ENCODE assay signal across 8 cellular contexts in genomic region chr14:55089547-55090153, GRCh38. TPM values are rescaled to one million over a fixed set of nuclear protein-coding genes. Genes with fewer than 3 reads are reported as not detected.
DNase-seq lines count a peak whose midpoint lies in the region; ATAC-seq and TF ChIP-seq lines count a peak whose summit lies in the region.
"Not testable (repeated sequence)": the region's sequence is repeated elsewhere in the genome, so short reads cannot be mapped to it uniquely, and the experiment has no call there.

No MANE protein-coding gene starts in this region.

- not testable (repeated sequence) for H3K4ac ChIP-seq in mesendoderm (ENCODE audit: low read depth, low read length)

- peaks cover 16% of the 10 kb centered on the region for H3K36me3 Mint-ChIP-seq in Calu3 (ENCODE audit: insufficient read depth, unreplicated experiment)
- H3K36me3 Mint-ChIP-seq in activated CD8-positive, alpha-beta memory T cell treated with anti-CD3 and anti-CD28 coated beads, Interleukin-2, amount 10 ng/mL, durations not matched to agents 7 days and 5 days; endodermal cell (ENCODE audit: low read depth): not testable (repeated sequence)

- not testable (repeated sequence) for H2BK5ac ChIP-seq in mesendoderm (ENCODE audit: low read length)

- not testable (repeated sequence) for H3K23ac ChIP-seq in mesendoderm (ENCODE audit: low read length)

- H3K56ac ChIP-seq in mesendoderm (ENCODE audit: low read length) = peak overlapping the region; percentile 22

- not testable (repeated sequence) for H3K4me3 ChIP-seq in KMS-11 (IDR thresholded peaks at IDR 0.05; ENCODE audit: insufficient read depth, low read depth, low read length); OCI-LY1 (ENCODE audit: low read depth, low read length, poor library complexity, severe bottlenecking); endodermal cell (ENCODE audit: low read length); mesendoderm (ENCODE audit: low read length)

- H3K4me1 ChIP-seq in KMS-11 (ENCODE audit: low read depth, poor library complexity, severe bottlenecking); OCI-LY1 (ENCODE audit: insufficient read depth, low read length, severe bottlenecking); endodermal cell (ENCODE audit: control insufficient read depth, insufficient read depth, low read length); mesendoderm (ENCODE audit: control insufficient read depth, low read depth, low read length): not testable (repeated sequence)

- H3K36me3 ChIP-seq in KMS-11 (ENCODE audit: insufficient read depth); OCI-LY1 (ENCODE audit: insufficient read depth, low read length); endodermal cell (ENCODE audit: control insufficient read depth, insufficient read depth, low read length); mesendoderm (ENCODE audit: control insufficient read depth, insufficient read depth, low read length): not testable (repeated sequence)

- not testable (repeated sequence) for H3K79me1 ChIP-seq in mesendoderm (ENCODE audit: low read length)

- WGBS in endodermal cell (ENCODE audit: insufficient coverage in 1 of 2, insufficient read length in 1 of 2), 2 experiments = 61 to 74% methylated on average over 10 to 13 of the region's 13 CpGs
- WGBS in mesendoderm (ENCODE audit: extremely low coverage, insufficient coverage, low lambda C conversion rate) = no CpG with 5 or more reads among the region's 13 CpGs

- peak overlapping the region; percentile 26; the same call in 1 of the 2 replicates for H2AFZ ChIP-seq in KMS-11 (ENCODE audit: low read depth)
- not testable (repeated sequence) for H2AFZ ChIP-seq in OCI-LY1 (ENCODE audit: low read length)

- not testable (repeated sequence) for H3K4me3 Mint-ChIP-seq in Calu3 (ENCODE audit: low read depth, unreplicated experiment); activated CD8-positive, alpha-beta memory T cell treated with anti-CD3 and anti-CD28 coated beads, Interleukin-2, amount 10 ng/mL, durations not matched to agents 7 days and 5 days; endodermal cell

- H2BK15ac ChIP-seq in mesendoderm (replicated peaks; ENCODE audit: low read depth) = not testable (repeated sequence)

- not testable (repeated sequence) for H4K8ac ChIP-seq in mesendoderm (ENCODE audit: low read depth, low read length)

- not testable (repeated sequence) for H3K27me3 ChIP-seq in KMS-11 (ENCODE audit: insufficient read depth, low read depth); OCI-LY1 (ENCODE audit: insufficient read depth, low read length); endodermal cell (ENCODE audit: control insufficient read depth, insufficient read depth, low read length, poor library complexity, severe bottlenecking); mesendoderm (ENCODE audit: insufficient read depth, low read length, poor library complexity)

- ATAC-seq in GM21528 (IDR thresholded peaks at IDR 0.05; ENCODE audit: low FRiP score, unreplicated experiment) = peak; percentile 89
- ATAC-seq in activated CD8-positive, alpha-beta memory T cell treated with anti-CD3 and anti-CD28 coated beads, Interleukin-2, amount 10 ng/mL, durations not matched to agents 7 days and 5 days = peak; percentile 99

- not testable (repeated sequence) for H2AK5ac ChIP-seq in mesendoderm (ENCODE audit: low read length)

- CTCF ChIA-PET in Calu3 (lab: Charles Lee) = interaction anchor here (0.7 to 1.8 kb wide), 11 partner anchors 8 to 536 kb away, joined by 3 to 18 read pairs (median 5); partner anchors contain the start of gene LGALS3
- CTCF ChIA-PET in activated CD8-positive, alpha-beta memory T cell treated with anti-CD3 and anti-CD28 coated beads, Interleukin-2, amount 10 ng/mL, durations not matched to agents 7 days and 5 days (lab: Charles Lee) = interaction anchor here (0.6 to 6.3 kb wide), 36 partner anchors 8 to 1426 kb away, joined by 3 to 54 read pairs (median 5); partner anchors contain the start of genes DLGAP5, LGALS3, MAPK1IP1L and SOCS4

- not testable (repeated sequence) for H3K27me3 Mint-ChIP-seq in Calu3 (ENCODE audit: unreplicated experiment); activated CD8-positive, alpha-beta memory T cell treated with anti-CD3 and anti-CD28 coated beads, Interleukin-2, amount 10 ng/mL, durations not matched to agents 7 days and 5 days; endodermal cell (ENCODE audit: insufficient read depth)

- not testable (repeated sequence) for BruUV-seq in Calu3 (replicated peaks; lab: Mats Ljungman, UMichigan)

- H3K27ac Mint-ChIP-seq in Calu3 (ENCODE audit: unreplicated experiment); activated CD8-positive, alpha-beta memory T cell treated with anti-CD3 and anti-CD28 coated beads, Interleukin-2, amount 10 ng/mL, durations not matched to agents 7 days and 5 days; endodermal cell: not testable (repeated sequence)

- H3K9me3 ChIP-seq in OCI-LY1 (ENCODE audit: low read length); endodermal cell (ENCODE audit: control insufficient read depth, low read length): not testable (repeated sequence)

- intact Hi-C loops in Calu3 (cut with micrococcal nuclease; ENCODE audit: unreplicated experiment) = loop anchor here (1.0 to 5.0 kb wide), 4 partner anchors 37 to 72 kb away; partner anchors contain the start of gene MAPK1IP1L

- H3K9me3 Mint-ChIP-seq in Calu3 (ENCODE audit: low read depth, unreplicated experiment); activated CD8-positive, alpha-beta memory T cell treated with anti-CD3 and anti-CD28 coated beads, Interleukin-2, amount 10 ng/mL, durations not matched to agents 7 days and 5 days (ENCODE audit: low read depth); endodermal cell: not testable (repeated sequence)

- peak; percentile 73 for TF ChIP-seq CTCF in Calu3 (IDR thresholded peaks at IDR 0.05; ENCODE audit: unreplicated experiment)
- TF ChIP-seq CTCF in KMS-11 (conservative IDR thresholded peaks at IDR 0.05; ENCODE audit: low read depth, low read length) = peak; percentile 72
- TF ChIP-seq CTCF in OCI-LY1 (IDR thresholded peaks at IDR 0.05; ENCODE audit: low read length) = peak; percentile 82
- peak; percentile 95 for TF ChIP-seq CTCF in endodermal cell (conservative IDR thresholded peaks at IDR 0.05)

- not testable (repeated sequence) for H2BK120ac ChIP-seq in mesendoderm (ENCODE audit: low read depth, low read length)

- H3K79me2 ChIP-seq in KMS-11 (ENCODE audit: insufficient read depth, low read depth); OCI-LY1 (ENCODE audit: insufficient read depth, low read length); mesendoderm (ENCODE audit: control insufficient read depth, insufficient read depth, low read length): not testable (repeated sequence)

- H3K4me2 ChIP-seq in KMS-11; OCI-LY1 (ENCODE audit: low read length); mesendoderm (ENCODE audit: low read length): not testable (repeated sequence)

- H3K18ac ChIP-seq in mesendoderm (ENCODE audit: low read length) = not testable (repeated sequence)

- not testable (repeated sequence) for H3K9ac ChIP-seq in KMS-11; OCI-LY1 (ENCODE audit: low read length); endodermal cell (ENCODE audit: extremely low read depth, low read length, poor library complexity, severe bottlenecking); mesendoderm (ENCODE audit: low read length)

- H4K5ac ChIP-seq in mesendoderm (ENCODE audit: low read length) = not testable (repeated sequence)

- DNase-seq in Calu3 = peak; percentile 83
- DNase-seq in activated CD8-positive, alpha-beta memory T cell treated with anti-CD3 and anti-CD28 coated beads, Interleukin-2, amount 10 ng/mL, durations not matched to agents 7 days and 5 days = peak; percentile 90
- peak; percentile 94 for DNase-seq in endodermal cell
- peak; percentile 89 for DNase-seq in mesendoderm
- peak; percentile 22 for DNase-seq in stimulated activated CD8-positive, alpha-beta memory T cell treated with anti-CD3 and anti-CD28 coated beads, Interleukin-15, amount 100 ng/mL, for 24 hours (ENCODE audit: low read depth)

- not testable (repeated sequence) for H3K9me2 ChIP-seq in OCI-LY1 (ENCODE audit: low read depth, low read length)

- not testable (repeated sequence) for H3F3A ChIP-seq in OCI-LY1 (ENCODE audit: insufficient read depth, low read length)

- not testable (repeated sequence) for H3K27ac ChIP-seq in KMS-11; OCI-LY1 (ENCODE audit: low read depth, low read length, poor library complexity, severe bottlenecking); endodermal cell (ENCODE audit: low read depth, low read length); mesendoderm (ENCODE audit: low read depth, low read length)

- peaks cover 19% of the 10 kb centered on the region for H3K4me1 Mint-ChIP-seq in Calu3 (ENCODE audit: low read depth, unreplicated experiment)
- H3K4me1 Mint-ChIP-seq in activated CD8-positive, alpha-beta memory T cell treated with anti-CD3 and anti-CD28 coated beads, Interleukin-2, amount 10 ng/mL, durations not matched to agents 7 days and 5 days = peaks cover 36% of the 10 kb centered on the region
- H3K4me1 Mint-ChIP-seq in endodermal cell = not testable (repeated sequence)

- H4K20me1 ChIP-seq in KMS-11 (ENCODE audit: insufficient read depth); OCI-LY1 (ENCODE audit: insufficient read depth, low read length): not testable (repeated sequence)

RNA-seq across cellular contexts. Expression of gene MAPK1IP1L, which starts 38.2 kb away (rescaled TPM):
- 104 and 108 TPM in 2 replicates for total RNA-seq in Calu3 (2022)
- 100 to 1,000 TPM in 1 of 2 experiments, 10 to 100 TPM in 1; 90.2 to 110 TPM for total RNA-seq in activated CD8-positive, alpha-beta memory T cell treated with anti-CD3 and anti-CD28 coated beads, Interleukin-2, amount 10 ng/mL, durations not matched to agents 7 days and 5 days
- total RNA-seq in endodermal cell = 100 to 1,000 TPM; 122 to 153 TPM
- polyA plus RNA-seq in endodermal cell (2013, experiment 1 of 2) = 124 TPM
- polyA plus RNA-seq in endodermal cell (2013, experiment 2 of 2) = 111 TPM
- 148 TPM for polyA plus RNA-seq in mesendoderm (2013, experiment 1 of 2)
- 159 TPM for polyA plus RNA-seq in mesendoderm (2013, experiment 2 of 2)

RNA-seq across cellular contexts. Expression of gene LGALS3, which starts 39.4 kb away (rescaled TPM):
- total RNA-seq in Calu3 (2022) = 429 and 672 TPM in 2 replicates
- 100 to 1,000 TPM in 1 of 2 experiments, 10 to 100 TPM in 1; 88.3 to 138 TPM for total RNA-seq in activated CD8-positive, alpha-beta memory T cell treated with anti-CD3 and anti-CD28 coated beads, Interleukin-2, amount 10 ng/mL, durations not matched to agents 7 days and 5 days
- 1 to 10 TPM; 1.0 to 2.0 TPM for total RNA-seq in endodermal cell
- 2.7 TPM for polyA plus RNA-seq in endodermal cell (2013, experiment 1 of 2)
- 3.9 TPM for polyA plus RNA-seq in endodermal cell (2013, experiment 2 of 2)
- polyA plus RNA-seq in mesendoderm (2013, experiment 1 of 2) = 9.2 TPM
- polyA plus RNA-seq in mesendoderm (2013, experiment 2 of 2) = 9.7 TPM

Comparison
In these comparisons a context has a peak if more than half of its experiments do, and no peak if none do; other contexts are left out.
1. DNase-seq: peak in every context shown above with its lines; median percentile 94 in endodermal cell; 90 in activated CD8-positive, alpha-beta memory T cell treated with anti-CD3 and anti-CD28 coated beads, Interleukin-2, amount 10 ng/mL, durations not matched to agents 7 days and 5 days; 89 in mesendoderm; 83 in Calu3; 22 in stimulated activated CD8-positive, alpha-beta memory T cell treated with anti-CD3 and anti-CD28 coated beads, Interleukin-15, amount 100 ng/mL, for 24 hours.
2. RNA of gene LGALS3, which starts 39.4 kb away (total RNA-seq): 429 to 672 TPM in Calu3 and 88.3 to 138 TPM in activated CD8-positive, alpha-beta memory T cell treated with anti-CD3 and anti-CD28 coated beads, Interleukin-2, amount 10 ng/mL, durations not matched to agents 7 days and 5 days; 1.0 to 2.0 TPM in endodermal cell; every median in the first group is over 10 times any median in the second.
3. Peak in every context shown above with its lines, with median percentiles within 50 percentile points of each other: CTCF ChIP-seq.